Comparison of ENCODE assay signal across 1 cellular context in the genomic region with DNA sequence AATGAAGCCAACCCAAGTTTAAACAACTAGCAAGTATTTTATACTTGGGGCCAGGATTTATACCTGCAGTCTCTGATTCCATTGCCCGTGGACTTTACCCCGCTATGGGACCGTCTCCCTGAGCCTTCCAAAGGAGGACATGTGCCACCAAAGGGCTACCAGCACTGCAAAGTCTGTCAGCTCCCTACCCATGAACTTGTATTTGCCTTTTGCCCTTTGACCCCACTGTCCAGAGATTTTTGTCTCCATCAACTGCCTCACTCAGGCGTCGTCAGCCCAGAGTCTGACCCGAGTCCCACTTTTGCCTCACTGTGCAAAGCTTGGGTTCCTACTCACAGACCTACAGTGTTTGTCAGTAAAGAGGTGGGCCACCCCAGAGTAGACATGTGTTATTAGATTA.
TF ChIP-seq lines count a peak whose summit lies in the region.

No MANE protein-coding gene starts in this region.

TF ChIP-seq in HepG2, 621 proteins besides CTCF, POLR2A, EP300 and RAD21 (continued from another document):
- TF ChIP-seq, protein P1, sequence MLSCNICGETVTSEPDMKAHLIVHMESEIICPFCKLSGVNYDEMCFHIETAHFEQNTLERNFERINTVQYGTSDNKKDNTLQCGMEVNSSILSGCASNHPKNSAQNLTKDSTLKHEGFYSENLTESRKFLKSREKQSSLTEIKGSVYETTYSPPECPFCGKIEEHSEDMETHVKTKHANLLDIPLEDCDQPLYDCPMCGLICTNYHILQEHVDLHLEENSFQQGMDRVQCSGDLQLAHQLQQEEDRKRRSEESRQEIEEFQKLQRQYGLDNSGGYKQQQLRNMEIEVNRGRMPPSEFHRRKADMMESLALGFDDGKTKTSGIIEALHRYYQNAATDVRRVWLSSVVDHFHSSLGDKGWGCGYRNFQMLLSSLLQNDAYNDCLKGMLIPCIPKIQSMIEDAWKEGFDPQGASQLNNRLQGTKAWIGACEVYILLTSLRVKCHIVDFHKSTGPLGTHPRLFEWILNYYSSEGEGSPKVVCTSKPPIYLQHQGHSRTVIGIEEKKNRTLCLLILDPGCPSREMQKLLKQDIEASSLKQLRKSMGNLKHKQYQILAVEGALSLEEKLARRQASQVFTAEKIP (CRISPR knock-in tag; IDR thresholded peaks at IDR 0.05; ENCODE audit: borderline replicate concordance): no peak
- TF ChIP-seq ZNF331 (CRISPR knock-in tag; IDR thresholded peaks at IDR 0.05) (no peak), ZNF333 (CRISPR knock-in tag; IDR thresholded peaks at IDR 0.05; ENCODE audit: borderline replicate concordance) (no peak), RBAK (CRISPR knock-in tag; IDR thresholded peaks at IDR 0.05) (peak; percentile 81; the same call in 1 of the 2 replicates), ZSCAN31 (CRISPR knock-in tag; IDR thresholded peaks at IDR 0.05; ENCODE audit: low read depth) (no peak), SNAI1 (CRISPR knock-in tag; IDR thresholded peaks at IDR 0.05; ENCODE audit: borderline replicate concordance) (no peak)
- TF ChIP-seq, protein P2, sequence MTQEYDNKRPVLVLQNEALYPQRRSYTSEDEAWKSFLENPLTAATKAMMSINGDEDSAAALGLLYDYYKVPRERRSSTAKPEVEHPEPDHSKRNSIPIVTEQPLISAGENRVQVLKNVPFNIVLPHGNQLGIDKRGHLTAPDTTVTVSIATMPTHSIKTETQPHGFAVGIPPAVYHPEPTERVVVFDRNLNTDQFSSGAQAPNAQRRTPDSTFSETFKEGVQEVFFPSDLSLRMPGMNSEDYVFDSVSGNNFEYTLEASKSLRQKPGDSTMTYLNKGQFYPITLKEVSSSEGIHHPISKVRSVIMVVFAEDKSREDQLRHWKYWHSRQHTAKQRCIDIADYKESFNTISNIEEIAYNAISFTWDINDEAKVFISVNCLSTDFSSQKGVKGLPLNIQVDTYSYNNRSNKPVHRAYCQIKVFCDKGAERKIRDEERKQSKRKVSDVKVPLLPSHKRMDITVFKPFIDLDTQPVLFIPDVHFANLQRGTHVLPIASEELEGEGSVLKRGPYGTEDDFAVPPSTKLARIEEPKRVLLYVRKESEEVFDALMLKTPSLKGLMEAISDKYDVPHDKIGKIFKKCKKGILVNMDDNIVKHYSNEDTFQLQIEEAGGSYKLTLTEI (CRISPR knock-in tag; conservative IDR thresholded peaks at IDR 0.05): no peak
